In the genomic region with DNA sequence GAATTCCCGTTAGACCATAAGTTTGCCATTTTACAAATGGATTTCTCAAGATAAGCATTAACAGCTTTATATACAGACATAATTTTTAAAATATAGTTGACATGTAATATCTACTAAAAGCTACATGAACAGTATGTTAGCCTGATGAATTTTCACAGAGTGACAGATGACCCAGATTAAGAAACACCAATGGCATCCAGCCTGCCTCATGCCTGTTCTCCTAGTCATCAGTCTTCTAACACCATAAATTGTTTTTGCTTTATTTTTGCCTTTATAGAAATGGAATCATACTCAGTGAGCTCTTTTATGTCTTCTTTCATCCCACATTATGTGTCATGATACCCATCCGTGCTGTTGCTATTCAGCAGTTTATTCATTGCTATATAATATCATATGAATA, we compare ENCODE assay signal across 21 cellular contexts.
"Had no signal": no experiment of that assay in that cellular context is flagged by ENCODE, and none has a peak within 500 bp of the region (broad histone marks: within the 10 kb centered on the region; RNA-seq: fewer than 3 reads in every experiment).

No MANE protein-coding gene starts in this region.

- H3K9me3 ChIP-seq: breast epithelium, sigmoid colon, spleen, thoracic aorta, upper lobe of right lung had no signal

- H3K4me1 ChIP-seq: breast epithelium, sigmoid colon, spleen, upper lobe of right lung had no signal

- H3K36me3 ChIP-seq: breast epithelium had no signal

- H3K27me3 ChIP-seq: breast epithelium, sigmoid colon, spleen, upper lobe of right lung had no signal

- DNase-seq: activated B cell treated with CpG ODN at 0.5 μM for 24 hours; activated CD4-positive, alpha-beta T cell treated with anti-CD3 and anti-CD28 coated beads for 48 hours; activated CD8-positive, alpha-beta T cell treated with anti-CD3 and anti-CD28 coated beads for 36 hours; activated naive CD4-positive, alpha-beta T cell; activated naive CD8-positive, alpha-beta T cell treated with anti-CD3 and anti-CD28 coated beads, Interleukin-2, amount 10 ng/mL, durations not matched to agents 7 days and 5 days; activated T-cell treated with anti-CD3 and anti-CD28 coated beads, Interleukin-2, amount 50 U/mL, for 1 hour; anterior cingulate cortex; effector CD4-positive, alpha-beta T cell; left colon; nephron progenitor cell; occipital lobe; sigmoid colon; spleen; stimulated activated CD4-positive, alpha-beta T cell treated with anti-CD3 and anti-CD28 coated beads, Interleukin-4, amount 100 ng/mL, for 4 hours; T-helper 1 cell; T-helper 9 cell; upper lobe of right lung had no signal

- H3K27ac ChIP-seq: breast epithelium, sigmoid colon, spleen, thoracic aorta, upper lobe of right lung had no signal

- H3K4me3 ChIP-seq: breast epithelium, sigmoid colon, spleen, thoracic aorta, upper lobe of right lung had no signal

- ATAC-seq: activated CD8-positive, alpha-beta T cell treated with anti-CD3 and anti-CD28 coated beads for 36 hours; activated T-helper 17 cell treated with anti-CD3 and anti-CD28 coated beads, Interleukin-2, amount 50 U/mL, for 72 hours; left colon; stimulated activated memory B cell treated with anti-CD40 and anti-IgM and Interleukin-4, amounts not matched to agents 10 μg/mL and 1 μg/mL and 100 μg/mL, for 72 hours; upper lobe of right lung had no signal
